ENCODE assay signal across 10 cellular contexts in genomic region chr3:187027531-187027936, GRCh38.
DNase-seq lines count a peak whose midpoint lies in the region; ATAC-seq and TF ChIP-seq lines count a peak whose summit lies in the region.
"Had no signal": no experiment of that assay in that cellular context is flagged by ENCODE, and none has a peak within 500 bp of the region (broad histone marks: within the 10 kb centered on the region; RNA-seq: fewer than 3 reads in every experiment).

No MANE protein-coding gene starts in this region.

- peaks cover 2% of the 10 kb centered on the region for H3K36me3 ChIP-seq in GM06990 (ENCODE audit: control insufficient read depth, insufficient read depth, low read length)

- no peak for DNase-seq in GM06990 (ENCODE audit: extremely low read depth, insufficient read length)
- peak; percentile 66 for DNase-seq in activated T-cell treated with anti-CD3 and anti-CD28 coated beads, Interleukin-2, amount 50 U/mL, for 1 hour
- no peak for DNase-seq in nephron progenitor cell
- DNase-seq in NCI-H1048 (lab: John Stamatoyannopoulos, UW), result no peak
- DNase-seq in cerebellum (ENCODE audit: low spot score), result no peak
- DNase-seq in HFFc6, result no peak
- no peak for DNase-seq in NCI-H128 (lab: John Stamatoyannopoulos, UW; ENCODE audit: unreplicated experiment)
- DNase-seq: foreskin keratinocyte had no signal

- no peak overlapping the region for H3K4me3 Mint-ChIP-seq in nephron progenitor cell
- no peak overlapping the region for H3K4me3 Mint-ChIP-seq in HFFc6
- H3K4me3 Mint-ChIP-seq: nephron had no signal

- peak; percentile 23 for ATAC-seq in HG03432 (IDR thresholded peaks at IDR 0.05; ENCODE audit: unreplicated experiment)
- ATAC-seq: foreskin keratinocyte had no signal

- H3K36me3 Mint-ChIP-seq in nephron progenitor cell (ENCODE audit: low read depth) (peaks cover 61% of the 10 kb centered on the region), HFFc6 (ENCODE audit: low read depth) (no peaks in the 10 kb centered on the region)

- no peaks in the 10 kb centered on the region for H3K27me3 ChIP-seq in GM06990 (replicated peaks; ENCODE audit: control insufficient read depth, insufficient read depth, low read length)
- H3K27me3 ChIP-seq: foreskin keratinocyte had no signal

- peak overlapping the region; percentile 58 for H3K4me3 ChIP-seq in GM06990 (replicated peaks; ENCODE audit: low read depth, low read length)

- H3K4me1 Mint-ChIP-seq in nephron progenitor cell (peaks cover 27% of the 10 kb centered on the region), HFFc6 (ENCODE audit: low read depth) (no peaks in the 10 kb centered on the region)

- H3K27ac Mint-ChIP-seq in nephron progenitor cell, result peak overlapping the region; percentile 60
- no peak overlapping the region for H3K27ac Mint-ChIP-seq in HFFc6
- H3K27ac Mint-ChIP-seq: nephron had no signal

- H3K9me3 Mint-ChIP-seq in nephron progenitor cell (peaks cover 10% of the 10 kb centered on the region), HFFc6 (no peaks in the 10 kb centered on the region)
- H3K9me3 Mint-ChIP-seq: nephron had no signal

- H3K27me3 Mint-ChIP-seq in nephron progenitor cell (ENCODE audit: low read depth, poor library complexity) (peaks cover 4% of the 10 kb centered on the region), HFFc6 (ENCODE audit: insufficient read depth) (peaks cover 3% of the 10 kb centered on the region)

- TF ChIP-seq CTCF in GM06990 (IDR thresholded peaks at IDR 0.05; ENCODE audit: insufficient read depth, low read length, poor library complexity, severe bottlenecking), result no peak
- TF ChIP-seq CTCF in nephron progenitor cell (IDR thresholded peaks at IDR 0.05), result no peak
- no peak for TF ChIP-seq CTCF in HFFc6 (IDR thresholded peaks at IDR 0.05)
